Comparison of ENCODE assay signal across 12 cellular contexts in the genomic region with DNA sequence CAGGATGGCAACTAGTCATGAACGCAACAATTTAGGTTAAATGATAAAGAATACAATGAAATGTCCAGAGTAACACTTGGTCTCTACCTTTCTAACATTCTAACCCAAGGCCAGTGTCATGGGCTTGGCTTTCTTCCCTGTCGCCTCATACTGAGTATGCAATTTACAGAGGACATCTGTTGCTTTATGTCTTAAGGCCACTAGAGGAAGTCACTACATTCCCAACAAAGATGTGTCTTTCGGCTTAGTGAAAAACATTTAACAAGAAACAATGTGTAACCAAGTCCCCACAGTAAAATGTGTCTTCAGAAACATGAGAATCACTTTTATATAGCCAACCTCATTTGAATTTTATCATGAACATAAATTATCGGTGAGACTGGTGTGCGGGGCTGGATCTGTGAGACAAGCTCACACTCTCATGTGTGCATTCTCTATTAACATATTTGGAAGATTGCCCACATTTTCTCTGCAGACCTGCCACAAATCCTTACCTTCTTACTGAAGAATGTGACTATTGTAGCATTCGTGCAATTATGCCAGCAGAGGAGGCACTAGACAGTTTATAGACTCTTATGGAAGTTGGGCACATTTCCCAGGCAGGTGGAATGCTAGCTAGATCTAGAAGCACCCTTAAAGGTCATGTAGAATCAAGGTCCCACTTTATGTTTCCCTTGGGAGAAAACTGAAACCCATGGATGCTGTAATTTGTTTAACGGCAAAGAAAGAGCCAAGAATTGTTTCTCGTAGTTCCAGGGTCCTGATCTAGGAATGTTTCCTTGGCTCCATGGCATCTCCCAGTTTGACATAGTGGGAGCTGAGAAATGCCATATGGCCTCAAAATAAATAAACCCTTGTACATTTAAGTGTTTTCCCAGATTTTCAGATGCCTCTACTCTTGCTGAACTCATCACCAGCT.
DNase-seq lines count a peak whose midpoint lies in the region; ATAC-seq and TF ChIP-seq lines count a peak whose summit lies in the region.
"Had no signal": no experiment of that assay in that cellular context is flagged by ENCODE, and none has a peak within 500 bp of the region (broad histone marks: within the 10 kb centered on the region; RNA-seq: fewer than 3 reads in every experiment).

No MANE protein-coding gene starts in this region.

- no peak overlapping the region for H3K4me3 ChIP-seq in Panc1 (ENCODE audit: low read depth in 2 of 2, low read length in 2 of 2)
- no peak overlapping the region for H3K4me3 ChIP-seq in effector memory CD4-positive, alpha-beta T cell (ENCODE audit: insufficient read depth, low read depth, low read length, poor library complexity, severe bottlenecking)

- CTCF ChIA-PET in Panc1 (lab: Charles Lee): no interaction called here

- POLR2A ChIA-PET in Panc1 (lab: Charles Lee): no interaction called here

- no peak overlapping the region for H3K27ac ChIP-seq in Panc1 (ENCODE audit: low read length)
- no peak overlapping the region for H3K27ac ChIP-seq in effector memory CD4-positive, alpha-beta T cell (ENCODE audit: insufficient read depth, low read length, poor library complexity, severe bottlenecking)

- peak; percentile 14; the same call in 1 of the 2 replicates for TF ChIP-seq CTCF in Panc1 (IDR thresholded peaks at IDR 0.05)

- H3K9me3 ChIP-seq in Panc1 (ENCODE audit: control insufficient read depth, insufficient read depth, low read depth, low read length): no peaks in the 10 kb centered on the region
- no peaks in the 10 kb centered on the region for H3K9me3 ChIP-seq in effector memory CD4-positive, alpha-beta T cell (ENCODE audit: control insufficient read depth, low read length)

- no peaks in the 10 kb centered on the region for H3K27me3 ChIP-seq in Panc1 (ENCODE audit: control insufficient read depth, insufficient read depth, low read length)
- no peaks in the 10 kb centered on the region for H3K27me3 ChIP-seq in effector memory CD4-positive, alpha-beta T cell (replicated peaks; ENCODE audit: control insufficient read depth, insufficient read depth, low read length, poor library complexity, severe bottlenecking)

- H3K36me3 ChIP-seq in Panc1 (ENCODE audit: control insufficient read depth, insufficient read depth, low read length): no peaks in the 10 kb centered on the region
- no peaks in the 10 kb centered on the region for H3K36me3 ChIP-seq in effector memory CD4-positive, alpha-beta T cell (ENCODE audit: control insufficient read depth, insufficient read depth, low read length)

- in situ Hi-C loops in Panc1 (cut with HindIII; ENCODE audit: low pct_unique_long_range_greater_than_20kb, low sequenced_read_pairs): no loop called here

- intact Hi-C loops in Panc1 (cut with micrococcal nuclease; ENCODE audit: unreplicated experiment): no loop called here

- DNase-seq in DMS53 treated with DMSO at 0.1 percent for 48 hours (lab: John Stamatoyannopoulos, UW; ENCODE audit: unreplicated experiment) (peak; percentile 69), MV-4-11 (lab: John Stamatoyannopoulos, UW) (peak; percentile 1), Panc1 (ENCODE audit: low read depth, low spot score) (no peak), kidney tubule cell (ENCODE audit: low spot score) (peak; percentile 35), GOT3 (lab: John Stamatoyannopoulos, UW) (no peak), NK-92 (lab: John Stamatoyannopoulos, UW; ENCODE audit: unreplicated experiment) (no peak), HK-2 (ENCODE audit: unreplicated experiment) (no peak)
- no peak for DNase-seq in effector memory CD4-positive, alpha-beta T cell
- DNase-seq: activated CD4-positive, alpha-beta T cell treated with anti-CD3 and anti-CD28 coated beads, Interleukin-2, amount 50 U/mL, for 4 hours; aorta; foreskin fibroblast had no signal

- no peaks in the 10 kb centered on the region for H3K4me1 ChIP-seq in Panc1 (ENCODE audit: control insufficient read depth, insufficient read depth, low read length)
- H3K4me1 ChIP-seq in effector memory CD4-positive, alpha-beta T cell (ENCODE audit: control insufficient read depth, insufficient read depth, low read length, poor library complexity, severe bottlenecking): no peaks in the 10 kb centered on the region

- no TSS peak for BruUV-seq in Panc1 (replicated peaks; lab: Mats Ljungman, UMichigan)

- ATAC-seq in Panc1: no peak
- ATAC-seq: naive thymus-derived CD4-positive, alpha-beta T cell had no signal

Comparison
In these comparisons a context has a peak if more than half of its experiments do, and no peak if none do; other contexts are left out.
1. DNase-seq: peak in DMS53 treated with DMSO at 0.1 percent for 48 hours (single experiment), MV-4-11 (single experiment) and kidney tubule cell (single experiment); none in Panc1 (single experiment), GOT3 (single experiment), NK-92 (single experiment), HK-2 (single experiment) and effector memory CD4-positive, alpha-beta T cell (0 of 3).